ENCODE assay signal across 17 cellular contexts in the genomic region with DNA sequence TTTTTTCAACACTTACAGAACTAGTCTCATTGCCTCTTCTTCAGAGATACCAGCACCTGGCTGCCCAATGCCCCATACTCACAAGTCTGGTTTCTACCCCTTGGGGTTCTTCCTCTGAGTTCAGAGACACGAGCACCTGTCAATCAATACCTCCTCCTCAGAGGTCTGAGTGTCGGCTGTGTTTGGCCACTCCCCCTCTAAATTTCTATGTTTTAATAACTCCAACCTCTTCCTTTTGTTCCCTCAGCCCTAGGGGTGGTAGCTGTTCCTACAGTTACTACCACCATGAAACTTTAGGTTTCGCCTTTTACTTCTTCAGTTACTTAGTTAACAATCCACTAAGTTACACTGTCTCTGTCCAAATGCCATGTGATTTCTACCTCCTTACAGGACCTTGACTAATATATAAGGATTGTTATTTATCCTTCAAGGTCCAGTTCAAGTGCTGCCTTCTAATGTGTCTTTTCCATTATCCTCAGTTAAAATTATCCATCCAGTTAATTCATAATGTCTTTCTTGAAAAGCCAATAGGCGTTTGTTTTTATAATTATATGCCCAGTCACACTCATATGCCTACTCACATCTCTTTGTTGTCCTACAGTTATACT. TPM values are rescaled to one million over a fixed set of nuclear protein-coding genes. Genes with fewer than 3 reads are reported as not detected.
DNase-seq lines count a peak whose midpoint lies in the region; ATAC-seq and TF ChIP-seq lines count a peak whose summit lies in the region.
"Had no signal": no experiment of that assay in that cellular context is flagged by ENCODE, and none has a peak within 500 bp of the region (broad histone marks: within the 10 kb centered on the region; RNA-seq: fewer than 3 reads in every experiment).

No MANE protein-coding gene starts in this region.

- H4K20me1 ChIP-seq in HCT116 (ENCODE audit: insufficient read depth) = no peaks in the 10 kb centered on the region

- peak; percentile 29 for DNase-seq in NCI-H146 (lab: John Stamatoyannopoulos, UW)
- DNase-seq in NCI-H146 treated with DMSO at 0.1 percent for 48 hours (lab: John Stamatoyannopoulos, UW; ENCODE audit: unreplicated experiment) = no peak
- DNase-seq in HCT116 (ENCODE audit: low read depth, low spot score) = no peak
- DNase-seq in T-helper 17 cell = no peak
- no peak for DNase-seq in neuronal stem cell (ENCODE audit: low spot score)
- no peak for DNase-seq in posterior cingulate gyrus
- no peak for DNase-seq in SK-N-DZ (ENCODE audit: low spot score)
- DNase-seq: activated CD4-positive, alpha-beta memory T cell treated with anti-CD3 and anti-CD28 coated beads for 36 hours; activated T-cell treated with anti-CD3 and anti-CD28 coated beads, Interleukin-2, amount 50 U/mL, for 4 hours; brain microvascular endothelial cell; Caco-2; heart right ventricle; left ventricle myocardium superior; NCI-H774; T-cell had no signal

- ATAC-seq in HCT116 = peak; percentile 82
- peak; percentile 18 for ATAC-seq in T-helper 17 cell
- no peak for ATAC-seq in GM18870 (IDR thresholded peaks at IDR 0.05; ENCODE audit: unreplicated experiment)
- ATAC-seq: heart right ventricle, left ventricle myocardium superior had no signal

- no peaks in the 10 kb centered on the region for H3K9me3 ChIP-seq in HCT116 (ENCODE audit: control insufficient read depth in 1 of 2, insufficient read depth in 1 of 2, low read depth in 1 of 2, low read length in 2 of 2)
- no peaks in the 10 kb centered on the region for H3K9me3 ChIP-seq in T-helper 17 cell (ENCODE audit: control insufficient read depth, low read length, poor library complexity, severe bottlenecking)
- H3K9me3 ChIP-seq in neuronal stem cell (replicated peaks in 1 of 2; ENCODE audit: control insufficient read depth in 2 of 2, insufficient read depth in 1 of 2, low read depth in 1 of 2, low read length in 2 of 2) = no peaks in the 10 kb centered on the region
- H3K9me3 ChIP-seq: Caco-2, heart right ventricle had no signal

- H2BK5ac ChIP-seq in neuronal stem cell (ENCODE audit: low read length) = no peak overlapping the region

- no CpG with 5 or more reads among the region's 4 CpGs for WGBS in neuronal stem cell (ENCODE audit: extremely low coverage in 2 of 2, insufficient read length in 2 of 2, insufficient replicate concordance in 1 of 2), 2 donors

- H3K4me1 Mint-ChIP-seq in T-helper 17 cell = peaks cover 9% of the 10 kb centered on the region

- H3K23ac ChIP-seq in neuronal stem cell (ENCODE audit: low read depth, low read length, poor library complexity) = no peak overlapping the region

- H4K8ac ChIP-seq in neuronal stem cell (ENCODE audit: low read depth, low read length) = no peak overlapping the region

- no peak for TF ChIP-seq RAD21 in HCT116 (IDR thresholded peaks at IDR 0.05; ENCODE audit: low read depth)

- H2AFZ ChIP-seq in HCT116 (ENCODE audit: low read depth, low read length, poor library complexity, severe bottlenecking) = peak overlapping the region; percentile 41
- H2AFZ ChIP-seq in neuronal stem cell (ENCODE audit: low read length) = peak overlapping the region; percentile 30

- no peaks in the 10 kb centered on the region for H3K36me3 ChIP-seq in HCT116 (ENCODE audit: control insufficient read depth in 1 of 2, insufficient read depth in 2 of 2, low read length in 2 of 2)
- H3K36me3 ChIP-seq in neuronal stem cell (replicated peaks in 1 of 2; ENCODE audit: control insufficient read depth in 2 of 2, insufficient read depth in 2 of 2, low read length in 2 of 2) = no peaks in the 10 kb centered on the region
- H3K36me3 ChIP-seq: brain microvascular endothelial cell, heart right ventricle had no signal

- H2AK5ac ChIP-seq in neuronal stem cell (ENCODE audit: low read depth, low read length) = no peak overlapping the region

- no peak overlapping the region for H2BK15ac ChIP-seq in neuronal stem cell (ENCODE audit: low read length)

- POLR2A ChIA-PET in HCT116 (lab: Charles Lee) = interaction anchor here (1.5 kb wide), 1 partner anchor 15 kb away, joined by 5 read pairs; the partner anchor contains the start of gene RBM39

- no peak for TF ChIP-seq CTCF in HCT116 (IDR thresholded peaks at IDR 0.05 in 2 of 3, conservative IDR thresholded peaks at IDR 0.05 in 1 of 3; ENCODE audit: borderline replicate concordance in 1 of 3, insufficient read depth in 1 of 3, low read depth in 2 of 3, low read length in 2 of 3)

- H3K4me3 Mint-ChIP-seq in T-helper 17 cell = no peak overlapping the region
- H3K4me3 Mint-ChIP-seq: activated CD4-positive, alpha-beta memory T cell treated with anti-CD3 and anti-CD28 coated beads for 36 hours; activated T-cell treated with anti-CD3 and anti-CD28 coated beads, Interleukin-2, amount 50 U/mL, for 4 hours; T-cell had no signal

- intact Hi-C loops in HCT116 (cut with micrococcal nuclease) = no loop called here
- intact Hi-C loops in posterior cingulate gyrus (cut with DNase I) = no loop called here

- H3K27ac Mint-ChIP-seq in T-helper 17 cell = peak overlapping the region; percentile 19
- H3K27ac Mint-ChIP-seq: activated CD4-positive, alpha-beta memory T cell treated with anti-CD3 and anti-CD28 coated beads for 36 hours; T-cell had no signal

- CTCF ChIA-PET in HCT116 (lab: Charles Lee) = no interaction called here

- H3K9ac ChIP-seq in HCT116 (ENCODE audit: low read length) = no peak overlapping the region
- no peak overlapping the region for H3K9ac ChIP-seq in neuronal stem cell (ENCODE audit: low read depth, low read length, poor library complexity)

- H2BK12ac ChIP-seq in neuronal stem cell (ENCODE audit: low read length) = no peak overlapping the region

- no peak overlapping the region for H3K4me3 ChIP-seq in HCT116 (replicated peaks in 1 of 2; ENCODE audit: low read depth in 1 of 2, low read length in 2 of 2)
- no peak overlapping the region for H3K4me3 ChIP-seq in neuronal stem cell (ENCODE audit: low read length in 2 of 2)
- H3K4me3 ChIP-seq: heart right ventricle had no signal

- no peaks in the 10 kb centered on the region for H3K79me2 ChIP-seq in HCT116 (ENCODE audit: insufficient read depth, low read length)

- H3K27ac ChIP-seq in HCT116 (ENCODE audit: low read depth, low read length) = no peak overlapping the region
- no peak overlapping the region for H3K27ac ChIP-seq in neuronal stem cell (replicated peaks; ENCODE audit: low read length)
- H3K27ac ChIP-seq: 22Rv1, brain microvascular endothelial cell, heart right ventricle had no signal

- no peak overlapping the region for H3K18ac ChIP-seq in neuronal stem cell (ENCODE audit: low read length)

- RAD21 ChIA-PET in HCT116 (lab: Charles Lee; ENCODE audit: low non-redundant PET in 1 of 2, low total read pairs in 2 of 2, uncharacterized antibody in 2 of 2, unreplicated experiment in 2 of 2) = no interaction called here

- H3K4me1 ChIP-seq in HCT116 (ENCODE audit: control insufficient read depth in 1 of 2, insufficient read depth in 2 of 2, low read length in 2 of 2) = peaks cover 2 to 19% of the 10 kb centered on the region in 2 experiments; a peak in 2 of 4 replicates
- no peaks in the 10 kb centered on the region for H3K4me1 ChIP-seq in neuronal stem cell (ENCODE audit: control insufficient read depth in 2 of 2, insufficient read depth in 1 of 2, low read depth in 1 of 2, low read length in 2 of 2)
- H3K4me1 ChIP-seq: Caco-2, heart right ventricle had no signal

- no peak overlapping the region for H3K4ac ChIP-seq in neuronal stem cell (ENCODE audit: low read length)

- H3K79me1 ChIP-seq in neuronal stem cell (ENCODE audit: low read depth, low read length) = no peaks in the 10 kb centered on the region

- peak overlapping the region; percentile 1; the same call in 1 of the 2 replicates for H3K4me2 ChIP-seq in HCT116 (ENCODE audit: low read length)
- no peak overlapping the region for H3K4me2 ChIP-seq in neuronal stem cell (ENCODE audit: insufficient read depth, low read length, poor library complexity, severe bottlenecking)

- H3K27me3 ChIP-seq in HCT116 (ENCODE audit: insufficient read depth, low read length) (no peaks in the 10 kb centered on the region), neuronal stem cell (ENCODE audit: control insufficient read depth in 3 of 3, insufficient read depth in 3 of 3, low read depth in 1 of 3, low read length in 3 of 3) (no peaks in the 10 kb centered on the region)
- H3K27me3 ChIP-seq: brain microvascular endothelial cell, heart right ventricle had no signal

- no peaks in the 10 kb centered on the region for H3K27me3 Mint-ChIP-seq in T-helper 17 cell
- H3K27me3 Mint-ChIP-seq: activated CD4-positive, alpha-beta memory T cell treated with anti-CD3 and anti-CD28 coated beads for 36 hours; T-cell had no signal

- BruUV-seq in HCT116 (replicated peaks; lab: Mats Ljungman, UMichigan) = no TSS peak

- no peak overlapping the region for H4K91ac ChIP-seq in neuronal stem cell (ENCODE audit: low read depth, low read length, poor library complexity)

- no peak overlapping the region for H3K14ac ChIP-seq in neuronal stem cell (ENCODE audit: low read length)

- no peak for TF ChIP-seq POLR2A in HCT116 (IDR thresholded peaks at IDR 0.05; ENCODE audit: borderline replicate concordance, extremely low read depth, insufficient read depth, insufficient read length)

- no peaks in the 10 kb centered on the region for H3K9me2 ChIP-seq in HCT116 (ENCODE audit: insufficient read depth)

- H3K36me3 Mint-ChIP-seq in T-helper 17 cell (ENCODE audit: low read depth) = peaks cover 3% of the 10 kb centered on the region
- H3K36me3 Mint-ChIP-seq: activated CD4-positive, alpha-beta memory T cell treated with anti-CD3 and anti-CD28 coated beads for 36 hours; T-cell had no signal

- H2BK120ac ChIP-seq in neuronal stem cell (ENCODE audit: low read depth, low read length) = no peak overlapping the region

RNA-seq across cellular contexts. Expression of gene PHF20, which starts 14.6 kb away (rescaled TPM):
- total RNA-seq in HCT116 (2021; ENCODE audit: unreplicated experiment) = 40.8 TPM
- polyA plus RNA-seq in HCT116 (2012) = 15.8 and 22.0 TPM in 2 replicates
- total RNA-seq in T-helper 17 cell = 100 to 1,000 TPM; 121 to 129 TPM
- 40.4 TPM for polyA plus RNA-seq in neuronal stem cell (2013, experiment 1 of 2)
- polyA plus RNA-seq in neuronal stem cell (2013, experiment 2 of 2) = 40.5 TPM
- polyA plus RNA-seq in SK-N-DZ (2014; cell fraction: cytosol; rRNA removed) = 35.2 and 44.3 TPM in 2 replicates
- polyA plus RNA-seq in SK-N-DZ (2014; cell fraction: nucleus; rRNA removed) = 37.9 and 84.0 TPM in 2 replicates

RNA-seq across cellular contexts. Expression of gene RBM39, which starts 15.1 kb away (rescaled TPM):
- 234 TPM for total RNA-seq in HCT116 (2021; ENCODE audit: unreplicated experiment)
- 186 and 203 TPM in 2 replicates for polyA plus RNA-seq in HCT116 (2012)
- 1,000 to 10,000 TPM; 1,047 to 1,109 TPM for total RNA-seq in T-helper 17 cell
- polyA plus RNA-seq in neuronal stem cell (2013, experiment 1 of 2) = 204 TPM
- polyA plus RNA-seq in neuronal stem cell (2013, experiment 2 of 2) = 207 TPM
- polyA plus RNA-seq in SK-N-DZ (2014; cell fraction: cytosol; rRNA removed) = 409 and 443 TPM in 2 replicates
- 2,022 and 2,099 TPM in 2 replicates for polyA plus RNA-seq in SK-N-DZ (2014; cell fraction: nucleus; rRNA removed)

RNA-seq across cellular contexts. Expression of gene ROMO1, which starts 58.0 kb away (rescaled TPM):
- total RNA-seq in HCT116 (2021; ENCODE audit: unreplicated experiment) (167 TPM), T-helper 17 cell (10 to 100 TPM; 35.1 to 37.6 TPM)
- polyA plus RNA-seq in HCT116 (2012) = 257 TPM in 2 replicates
- 474 TPM for polyA plus RNA-seq in neuronal stem cell (2013, experiment 1 of 2)
- polyA plus RNA-seq in neuronal stem cell (2013, experiment 2 of 2) = 476 TPM
- 637 and 860 TPM in 2 replicates for polyA plus RNA-seq in SK-N-DZ (2014; cell fraction: cytosol; rRNA removed)
- polyA plus RNA-seq in SK-N-DZ (2014; cell fraction: nucleus; rRNA removed) = 491 and 790 TPM in 2 replicates

RNA-seq across cellular contexts. Expression of gene NFS1, which starts 58.0 kb away (rescaled TPM):
- total RNA-seq in HCT116 (2021; ENCODE audit: unreplicated experiment) = 33.9 TPM
- polyA plus RNA-seq in HCT116 (2012) = 16.2 and 21.6 TPM in 2 replicates
- 10 to 100 TPM; 16.8 to 19.4 TPM for total RNA-seq in T-helper 17 cell
- 11.1 TPM for polyA plus RNA-seq in neuronal stem cell (2013, experiment 1 of 2)
- 11.3 TPM for polyA plus RNA-seq in neuronal stem cell (2013, experiment 2 of 2)
- 54.3 and 61.6 TPM in 2 replicates for polyA plus RNA-seq in SK-N-DZ (2014; cell fraction: cytosol; rRNA removed)
- polyA plus RNA-seq in SK-N-DZ (2014; cell fraction: nucleus; rRNA removed) = 29.0 and 50.1 TPM in 2 replicates
